In genomic region chr1:64228181-64228957, GRCh38 we compare ENCODE assay signal across 24 cellular contexts. TPM values are rescaled to one million over a fixed set of nuclear protein-coding genes. Genes with fewer than 3 reads are reported as not detected.
DNase-seq lines count a peak whose midpoint lies in the region; ATAC-seq, FAIRE-seq and TF ChIP-seq lines count a peak whose summit lies in the region.
"Had no signal": no experiment of that assay in that cellular context is flagged by ENCODE, and none has a peak within 500 bp of the region (broad histone marks: within the 10 kb centered on the region; RNA-seq: fewer than 3 reads in every experiment).

No MANE protein-coding gene starts in this region.

- no peaks in the 10 kb centered on the region for H3K36me3 Mint-ChIP-seq in Calu3 (ENCODE audit: insufficient read depth, unreplicated experiment)
- H3K36me3 Mint-ChIP-seq: activated naive CD4-positive, alpha-beta T cell treated with anti-CD3 and anti-CD28 coated beads, Interleukin-2, amount 10 ng/mL, durations not matched to agents 7 days and 5 days had no signal

- no peaks in the 10 kb centered on the region for H3K4me1 ChIP-seq in small intestine (ENCODE audit: control insufficient read depth in 2 of 2, insufficient read depth in 1 of 2, low read depth in 1 of 2, low read length in 1 of 2)
- H3K4me1 ChIP-seq: body of pancreas, gastroesophageal sphincter had no signal

- H3K9me3 ChIP-seq in small intestine (ENCODE audit: control insufficient read depth, low read depth) = no peaks in the 10 kb centered on the region
- H3K9me3 ChIP-seq: body of pancreas, gastroesophageal sphincter, SJSA1 had no signal

- H3K4me3 ChIP-seq in astrocyte of the spinal cord (ENCODE audit: low read depth, low read length) = no peak overlapping the region
- H3K4me3 ChIP-seq in small intestine (ENCODE audit: low read depth in 1 of 2, low read length in 2 of 2) = no peak overlapping the region
- H3K4me3 ChIP-seq: body of pancreas, gastroesophageal sphincter, PC-9, SJSA1 had no signal

- in situ Hi-C loops in astrocyte of the spinal cord (cut with HindIII; ENCODE audit: low sequenced_read_pairs) = no loop called here

- ATAC-seq in GM21515 (IDR thresholded peaks at IDR 0.05; ENCODE audit: unreplicated experiment) = no peak
- ATAC-seq in HG03342 (IDR thresholded peaks at IDR 0.05; ENCODE audit: unreplicated experiment) = no peak
- ATAC-seq: activated T-cell treated with anti-CD3 and anti-CD28 coated beads, Interleukin-2, amount 50 U/mL, for 4 hours; body of pancreas; gastroesophageal sphincter; left ventricle myocardium superior; T-helper 17 cell had no signal

- DNase-seq in Daoy (ENCODE audit: low read depth) (peak; percentile 84), HS-27A (ENCODE audit: low read depth) (peak; percentile 79), astrocyte of the spinal cord (ENCODE audit: low read depth, low spot score) (peak; percentile 74), kidney tubule cell (ENCODE audit: low spot score) (peak; percentile 36), small intestine (no peak), Calu3 (no peak)
- DNase-seq: activated CD4-positive, alpha-beta memory T cell treated with anti-CD3 and anti-CD28 coated beads, Interleukin-2, amount 10 ng/mL, durations not matched to agents 7 days and 5 days; activated naive CD4-positive, alpha-beta T cell treated with anti-CD3 and anti-CD28 coated beads, Interleukin-2, amount 10 ng/mL, durations not matched to agents 7 days and 5 days; activated T-cell treated with anti-CD3 and anti-CD28 coated beads, Interleukin-2, amount 50 U/mL, for 4 hours; body of pancreas; CD4-positive, alpha-beta T cell; left ventricle myocardium superior; NCI-H1436 treated with DMSO at 0.1 percent for 48 hours; NCI-H774; PC-9; stimulated activated CD4-positive, alpha-beta T cell treated with anti-CD3 and anti-CD28 coated beads, Interleukin-12 subunit alpha, Interleukin-12 subunit beta, amount 100 ng/mL, for 4 hours; T-helper 17 cell; WERI-Rb-1 had no signal

- H3K36me3 ChIP-seq in small intestine (ENCODE audit: control insufficient read depth in 2 of 2, insufficient read depth in 2 of 2, low read length in 2 of 2) = no peaks in the 10 kb centered on the region
- H3K36me3 ChIP-seq: gastroesophageal sphincter, SJSA1, WERI-Rb-1 had no signal

- no peak for FAIRE-seq in small intestine (lab: Jason Lieb, UNC)

- intact Hi-C loops in Calu3 (cut with micrococcal nuclease; ENCODE audit: unreplicated experiment) = no loop called here

- peaks cover 20% of the 10 kb centered on the region for H3K4me1 Mint-ChIP-seq in Calu3 (ENCODE audit: low read depth, unreplicated experiment)

- TF ChIP-seq CTCF in astrocyte of the spinal cord (IDR thresholded peaks at IDR 0.05; ENCODE audit: low read depth, low read length) (no peak), Calu3 (IDR thresholded peaks at IDR 0.05; ENCODE audit: unreplicated experiment) (no peak)

- peaks cover 11% of the 10 kb centered on the region for H3K9me3 Mint-ChIP-seq in Calu3 (ENCODE audit: low read depth, unreplicated experiment)
- H3K9me3 Mint-ChIP-seq: activated CD4-positive, alpha-beta memory T cell treated with anti-CD3 and anti-CD28 coated beads, Interleukin-2, amount 10 ng/mL, durations not matched to agents 7 days and 5 days; activated naive CD4-positive, alpha-beta T cell treated with anti-CD3 and anti-CD28 coated beads, Interleukin-2, amount 10 ng/mL, durations not matched to agents 7 days and 5 days; activated T-cell treated with anti-CD3 and anti-CD28 coated beads, Interleukin-2, amount 50 U/mL, for 4 hours; CD4-positive, alpha-beta T cell had no signal

- H3K27ac Mint-ChIP-seq in Calu3 (ENCODE audit: unreplicated experiment) = no peak overlapping the region
- H3K27ac Mint-ChIP-seq: activated CD4-positive, alpha-beta memory T cell treated with anti-CD3 and anti-CD28 coated beads, Interleukin-2, amount 10 ng/mL, durations not matched to agents 7 days and 5 days; activated naive CD4-positive, alpha-beta T cell treated with anti-CD3 and anti-CD28 coated beads, Interleukin-2, amount 10 ng/mL, durations not matched to agents 7 days and 5 days; CD4-positive, alpha-beta T cell; T-helper 17 cell had no signal

- no TSS peak for BruUV-seq in Calu3 (replicated peaks; lab: Mats Ljungman, UMichigan)

- 76 to 90% (median 85%) methylated on average over 8 to 9 of the region's 9 CpGs for WGBS in small intestine, 3 donors

- no peaks in the 10 kb centered on the region for H3K27me3 ChIP-seq in small intestine (ENCODE audit: control insufficient read depth in 2 of 2, insufficient read depth in 2 of 2, low read length in 2 of 2)
- H3K27me3 ChIP-seq: body of pancreas, gastroesophageal sphincter, SJSA1 had no signal

- H3K27ac ChIP-seq in small intestine (ENCODE audit: low read depth in 1 of 2, low read length in 1 of 2) = no peak overlapping the region
- H3K27ac ChIP-seq: body of pancreas, gastroesophageal sphincter, PC-9, SJSA1, WERI-Rb-1 had no signal

- H3K27me3 Mint-ChIP-seq in Calu3 (ENCODE audit: unreplicated experiment) = no peaks in the 10 kb centered on the region

- no peak overlapping the region for H3K4me3 Mint-ChIP-seq in Calu3 (ENCODE audit: low read depth, unreplicated experiment)
- H3K4me3 Mint-ChIP-seq: activated CD4-positive, alpha-beta memory T cell treated with anti-CD3 and anti-CD28 coated beads, Interleukin-2, amount 10 ng/mL, durations not matched to agents 7 days and 5 days; activated naive CD4-positive, alpha-beta T cell treated with anti-CD3 and anti-CD28 coated beads, Interleukin-2, amount 10 ng/mL, durations not matched to agents 7 days and 5 days; activated T-cell treated with anti-CD3 and anti-CD28 coated beads, Interleukin-2, amount 50 U/mL, for 4 hours; CD4-positive, alpha-beta T cell; T-helper 17 cell had no signal

- CTCF ChIA-PET in Calu3 (lab: Charles Lee) = interaction anchor here (0.7 kb wide), 2 partner anchors 12 to 41 kb away, joined by 5 to 6 read pairs; no protein-coding TSS in a partner anchor

RNA-seq across cellular contexts. Expression of gene UBE2U, which starts 24.9 kb away (rescaled TPM):
- total RNA-seq in Daoy (2014; rRNA removed; shearing (Covaris generic)) = not detected in 2 replicates
- not detected for polyA plus RNA-seq in small intestine
- total RNA-seq in Calu3 (2022) = not detected in 2 replicates
- total RNA-seq: activated CD4-positive, alpha-beta memory T cell treated with anti-CD3 and anti-CD28 coated beads, Interleukin-2, amount 10 ng/mL, durations not matched to agents 7 days and 5 days; activated T-cell treated with anti-CD3 and anti-CD28 coated beads, Interleukin-2, amount 50 U/mL, for 4 hours; body of pancreas; CD4-positive, alpha-beta T cell; gastroesophageal sphincter; mononuclear cell; PC-9; SJSA1; T-helper 17 cell had no signal
- polyA plus RNA-seq: AG04450 had no signal

Comparison
In these comparisons a context has a peak if more than half of its experiments do, and no peak if none do; other contexts are left out.
1. DNase-seq: peak in Daoy (single experiment), HS-27A (single experiment), astrocyte of the spinal cord (single experiment) and kidney tubule cell (single experiment); none in small intestine (single experiment) and Calu3 (single experiment).